ENCODE assay signal across 8 cellular contexts in genomic region chr11:3840289-3840869, GRCh38. TPM values are rescaled to one million over a fixed set of nuclear protein-coding genes. Genes with fewer than 3 reads are reported as not detected.
DNase-seq lines count a peak whose midpoint lies in the region; ATAC-seq, FAIRE-seq and TF ChIP-seq lines count a peak whose summit lies in the region.

No MANE protein-coding gene starts in this region.

- H3K4me3 ChIP-seq in RWPE2 (ENCODE audit: severe bottlenecking) (peak overlapping the region; percentile 98), mammary epithelial cell (replicated peaks in 1 of 3; ENCODE audit: insufficient read depth in 1 of 3, low read depth in 2 of 3, low read length in 3 of 3) (peak overlapping the region; percentile 71 to 78 (median 74)), HepG2 (replicated peaks in 1 of 3; ENCODE audit: insufficient read depth in 1 of 3, low read depth in 2 of 3, low read length in 3 of 3) (peak overlapping the region; percentile 79 to 84 (median 83))

- H3K4me1 ChIP-seq in RWPE2 (ENCODE audit: insufficient read depth, poor library complexity, severe bottlenecking), result peaks cover 10% of the 10 kb centered on the region
- H3K4me1 ChIP-seq in mammary epithelial cell (ENCODE audit: insufficient read depth, low read length), result peaks cover 32% of the 10 kb centered on the region
- H3K4me1 ChIP-seq in HepG2 (ENCODE audit: insufficient read depth, low read length), result peaks cover 50% of the 10 kb centered on the region

- CTCF ChIA-PET in mammary epithelial cell (lab: Charles Lee; ENCODE audit: low non-redundant PET), result interaction anchor here (1.7 kb wide), 1 partner anchor 14 kb away, joined by 7 read pairs; the partner anchor contains the start of gene STIM1
- CTCF ChIA-PET in HepG2 (lab: Yijun Ruan, JAX; ENCODE audit: low intra/inter-chr PET ratio, low total read pairs), result no interaction called here

- H2AFZ ChIP-seq in mammary epithelial cell (ENCODE audit: low read depth, low read length), result peak overlapping the region; percentile 76
- peak overlapping the region; percentile 9 for H2AFZ ChIP-seq in HepG2 (ENCODE audit: low read length)

- in situ Hi-C loops in mammary epithelial cell (cut with MboI; ENCODE audit: low sequenced_read_pairs in 2 of 2) (no loop called here), HepG2 (cut with HindIII; ENCODE audit: extremely low pct_ligation_motif_present, low pct_unique_long_range_greater_than_20kb) (no loop called here)

- TF ChIP-seq EP300 in HepG2 (IDR thresholded peaks at IDR 0.05; ENCODE audit: low read depth in 2 of 2, low read length in 2 of 2) (no peak), HepG2 (CRISPR knock-in tag; IDR thresholded peaks at IDR 0.05; ENCODE audit: borderline replicate concordance) (no peak)

- 4% methylated on average over 8 of the region's 43 CpGs for WGBS in mammary epithelial cell (ENCODE audit: low coverage, missing lambda C conversion rate)
- WGBS in HepG2 (ENCODE audit: low lambda C conversion rate), result 2% methylated on average over 13 of the region's 43 CpGs

- TF ChIP-seq CTCF in RWPE2 (IDR thresholded peaks at IDR 0.05; ENCODE audit: poor library complexity, severe bottlenecking) (no peak), mammary epithelial cell (conservative IDR thresholded peaks at IDR 0.05 in 1 of 2, IDR thresholded peaks at IDR 0.05 in 1 of 2; ENCODE audit: extremely low read depth in 1 of 2, insufficient read depth in 1 of 2, low read depth in 1 of 2, low read length in 2 of 2) (no peak), HepG2 (CRISPR knock-in tag; IDR thresholded peaks at IDR 0.05) (no peak)

- H3K27ac ChIP-seq in RWPE2 (ENCODE audit: poor library complexity, severe bottlenecking), result peak overlapping the region; percentile 83
- H3K27ac ChIP-seq in mammary epithelial cell (ENCODE audit: insufficient read depth, low read depth, low read length), result peak overlapping the region; percentile 48
- peak overlapping the region; percentile 61 for H3K27ac ChIP-seq in HepG2 (ENCODE audit: extremely low read length, insufficient read depth, low read length)
- peak overlapping the region; percentile 98 for H3K27ac ChIP-seq in substantia nigra (ENCODE audit: low read depth, low read length, poor library complexity, severe bottlenecking)

- no peaks in the 10 kb centered on the region for H4K20me1 ChIP-seq in mammary epithelial cell (ENCODE audit: insufficient read depth, low read length)
- peaks cover 5% of the 10 kb centered on the region; the same call in 1 of the 2 replicates for H4K20me1 ChIP-seq in HepG2 (ENCODE audit: insufficient read depth, low read length)

- ATAC-seq in RWPE2 (ENCODE audit: low read depth) (peak; percentile 43), HepG2 (peak; percentile 67)
- no peak for ATAC-seq in activated CD4-positive, CD25-positive, alpha-beta regulatory T cell treated with anti-CD3 and anti-CD28 coated beads, Interleukin-2, amount 50 U/mL, for 24 hours

- H3K4me2 ChIP-seq in mammary epithelial cell (ENCODE audit: insufficient read depth, low read depth, low read length), result peak overlapping the region; percentile 89
- H3K4me2 ChIP-seq in HepG2 (ENCODE audit: low read depth, low read length), result peak overlapping the region; percentile 97

- BruUV-seq in mammary epithelial cell (replicated peaks; lab: Mats Ljungman, UMichigan) (no TSS peak), HepG2 (replicated peaks; lab: Mats Ljungman, UMichigan) (no TSS peak)

- H3K36me3 ChIP-seq in RWPE2 (ENCODE audit: low read depth) (peaks cover 8% of the 10 kb centered on the region), mammary epithelial cell (ENCODE audit: insufficient read depth, low read length) (no peaks in the 10 kb centered on the region), HepG2 (replicated peaks in 1 of 2; ENCODE audit: control insufficient read depth in 1 of 2, insufficient read depth in 2 of 2, low read length in 2 of 2) (no peaks in the 10 kb centered on the region; a peak in 1 of 5 replicates)

- H3K9ac ChIP-seq in mammary epithelial cell (ENCODE audit: insufficient read depth, low read length), result peak overlapping the region; percentile 80
- peak overlapping the region; percentile 73 for H3K9ac ChIP-seq in HepG2 (ENCODE audit: insufficient read depth, low read depth, low read length)

- H3K9me3 ChIP-seq in RWPE2 (ENCODE audit: severe bottlenecking) (no peaks in the 10 kb centered on the region), mammary epithelial cell (replicated peaks; ENCODE audit: insufficient read depth, low read length) (no peaks in the 10 kb centered on the region), HepG2 (ENCODE audit: low read length) (no peaks in the 10 kb centered on the region)

- no peak for TF ChIP-seq RAD21 in HepG2 (CRISPR knock-in tag; IDR thresholded peaks at IDR 0.05)

- dilution Hi-C loops in mammary epithelial cell (cut with HindIII; ENCODE audit: low sequenced_read_pairs), result loop anchor here (5.0 kb wide), 1 partner anchor 72 kb away; no protein-coding TSS in a partner anchor

- no peak for TF ChIP-seq POLR2A in HepG2 (IDR thresholded peaks at IDR 0.05; ENCODE audit: insufficient read depth in 1 of 2, low read depth in 2 of 2, low read length in 2 of 2)

- H3K27me3 ChIP-seq in RWPE2 (ENCODE audit: insufficient read depth, poor library complexity, severe bottlenecking) (no peaks in the 10 kb centered on the region), mammary epithelial cell (ENCODE audit: insufficient read depth, low read length) (no peaks in the 10 kb centered on the region), HepG2 (ENCODE audit: control insufficient read depth in 1 of 2, insufficient read depth in 2 of 2, low read length in 2 of 2) (no peaks in the 10 kb centered on the region; a peak in 1 of 5 replicates)

- intact Hi-C loops in mammary epithelial cell (cut with micrococcal nuclease), result loop anchor here (2.0 kb wide), 1 partner anchor 232 kb away; no protein-coding TSS in a partner anchor
- intact Hi-C loops in HepG2 (cut with micrococcal nuclease; ENCODE audit: unreplicated experiment), result loop anchor here (2.0 kb wide), 2 partner anchors 14 to 32 kb away; partner anchors contain the start of genes PGAP2 and STIM1

- peak; percentile 45 for DNase-seq in NK-92 treated with Interleukin-12 subunit alpha and Interleukin-12 subunit beta, amount 100 ng/mL, for 24 hours (lab: John Stamatoyannopoulos, UW)
- DNase-seq in NK-92 (lab: John Stamatoyannopoulos, UW; ENCODE audit: unreplicated experiment), result no peak
- no peak for DNase-seq in RWPE2 (ENCODE audit: low spot score)
- no peak for DNase-seq in mammary epithelial cell
- DNase-seq in HepG2 (ENCODE audit: low spot score), result no peak
- DNase-seq in substantia nigra (lab: John Stamatoyannopoulos, UW), result peak in 6 of 49 donors; percentile 16 to 81 (median 46)
- DNase-seq in activated CD4-positive, CD25-positive, alpha-beta regulatory T cell treated with anti-CD3 and anti-CD28 coated beads, Interleukin-2, amount 50 U/mL, for 72 hours, result no peak

- POLR2A ChIA-PET in HepG2 (lab: Yijun Ruan, JAX), result interaction anchor here (0.5 to 4.8 kb wide), 7 partner anchors 9 to 213 kb away, joined by 3 to 42 read pairs (median 6); partner anchors contain the start of genes NUP98, PGAP2 and STIM1

- peaks cover 54% of the 10 kb centered on the region for H3K79me2 ChIP-seq in mammary epithelial cell (ENCODE audit: insufficient read depth, low read length)
- H3K79me2 ChIP-seq in HepG2 (ENCODE audit: insufficient read depth, low read length), result peaks cover 23% of the 10 kb centered on the region

- no peak for FAIRE-seq in HepG2 (lab: Jason Lieb, UNC)

RNA-seq across cellular contexts. Expression of gene RHOG, which starts 0.4 kb away (rescaled TPM):
- total RNA-seq in mammary epithelial cell (10 to 100 TPM; 11.5 to 61.4 TPM), HepG2 (2016; rRNA removed; fragmentation: Illumina TruSeq; extraction: Trizol) (7.7 TPM in 2 replicates)
- polyA plus RNA-seq in mammary epithelial cell (92.3 TPM), HepG2 (2011; rRNA removed) (23.4 and 27.1 TPM in 2 replicates)
- polyA minus RNA-seq in mammary epithelial cell, result 107 TPM
- 2.6 and 3.6 TPM in 2 replicates for total RNA-seq in HepG2 (2016; cell fraction: cytosol; rRNA removed; fragmentation: Illumina TruSeq; extraction: Trizol; ENCODE audit: low read depth)
- 5.8 and 6.8 TPM in 2 replicates for total RNA-seq in HepG2 (2016; cell fraction: insoluble cytoplasmic fraction; rRNA removed; fragmentation: Illumina TruSeq; extraction: Trizol)
- total RNA-seq in HepG2 (2016; cell fraction: membrane; rRNA removed; fragmentation: Illumina TruSeq; extraction: Trizol), result 5.8 and 7.4 TPM in 2 replicates
- 5.9 and 6.2 TPM in 2 replicates for total RNA-seq in HepG2 (2016; cell fraction: nucleus; rRNA removed; fragmentation: Illumina TruSeq; extraction: Trizol)
- 28.2 and 39.4 TPM in 2 replicates for polyA plus RNA-seq in HepG2 (2011; cell fraction: cytosol; rRNA removed)
- polyA plus RNA-seq in HepG2 (2011; cell fraction: nucleus; rRNA removed), result 16.2 and 18.8 TPM in 2 replicates
- 15.8 and 27.4 TPM in 2 replicates for polyA plus RNA-seq in HepG2 (2012)
- polyA plus RNA-seq in HepG2 (2016; cell fraction: cytosol; fragmentation: Illumina TruSeq; extraction: Trizol; ENCODE audit: low read depth), result 9.6 and 10.7 TPM in 2 replicates
- polyA plus RNA-seq in HepG2 (2016; cell fraction: insoluble cytoplasmic fraction; fragmentation: Illumina TruSeq; extraction: Trizol; ENCODE audit: low read depth), result 21.0 and 25.0 TPM in 2 replicates
- 18.5 and 19.3 TPM in 2 replicates for polyA plus RNA-seq in HepG2 (2016; cell fraction: membrane; fragmentation: Illumina TruSeq; extraction: Trizol; ENCODE audit: low read depth)
- polyA plus RNA-seq in HepG2 (2016; cell fraction: nucleus; fragmentation: Illumina TruSeq; extraction: Trizol; ENCODE audit: insufficient read depth, low read depth), result 22.3 and 26.4 TPM in 2 replicates
- 83.5 and 114 TPM in 2 replicates for polyA minus RNA-seq in HepG2 (2011; rRNA and poly(A)+ RNA removed; ENCODE audit: low replicate concordance)
- polyA minus RNA-seq in HepG2 (2011; cell fraction: cytosol; rRNA and poly(A)+ RNA removed), result 21.8 and 27.6 TPM in 2 replicates
- polyA minus RNA-seq in HepG2 (2011; cell fraction: nucleus; rRNA and poly(A)+ RNA removed), result 11.5 and 17.4 TPM in 2 replicates

RNA-seq across cellular contexts. Expression of gene STIM1, which starts 15.1 kb away (rescaled TPM):
- total RNA-seq in mammary epithelial cell (10 to 100 TPM; 57.0 to 74.0 TPM), HepG2 (2016; rRNA removed; fragmentation: Illumina TruSeq; extraction: Trizol) (16.3 and 19.2 TPM in 2 replicates)
- polyA plus RNA-seq in mammary epithelial cell (45.2 TPM), HepG2 (2011; rRNA removed) (28.5 and 33.3 TPM in 2 replicates)
- polyA minus RNA-seq in mammary epithelial cell, result 74.4 TPM
- total RNA-seq in HepG2 (2016; cell fraction: cytosol; rRNA removed; fragmentation: Illumina TruSeq; extraction: Trizol; ENCODE audit: low read depth), result 4.1 and 5.8 TPM in 2 replicates
- total RNA-seq in HepG2 (2016; cell fraction: insoluble cytoplasmic fraction; rRNA removed; fragmentation: Illumina TruSeq; extraction: Trizol), result 10.3 and 20.0 TPM in 2 replicates
- total RNA-seq in HepG2 (2016; cell fraction: membrane; rRNA removed; fragmentation: Illumina TruSeq; extraction: Trizol), result 9.1 and 11.2 TPM in 2 replicates
- 32.4 and 32.5 TPM in 2 replicates for total RNA-seq in HepG2 (2016; cell fraction: nucleus; rRNA removed; fragmentation: Illumina TruSeq; extraction: Trizol)
- 25.0 and 31.9 TPM in 2 replicates for polyA plus RNA-seq in HepG2 (2011; cell fraction: cytosol; rRNA removed)
- polyA plus RNA-seq in HepG2 (2011; cell fraction: nucleus; rRNA removed), result 53.3 and 57.1 TPM in 2 replicates
- polyA plus RNA-seq in HepG2 (2012), result 41.4 and 42.4 TPM in 2 replicates
- 2.6 TPM in 2 replicates for polyA plus RNA-seq in HepG2 (2016; cell fraction: cytosol; fragmentation: Illumina TruSeq; extraction: Trizol; ENCODE audit: low read depth)
- 10.3 and 12.6 TPM in 2 replicates for polyA plus RNA-seq in HepG2 (2016; cell fraction: insoluble cytoplasmic fraction; fragmentation: Illumina TruSeq; extraction: Trizol; ENCODE audit: low read depth)
- 7.0 and 7.4 TPM in 2 replicates for polyA plus RNA-seq in HepG2 (2016; cell fraction: membrane; fragmentation: Illumina TruSeq; extraction: Trizol; ENCODE audit: low read depth)
- 37.7 and 37.8 TPM in 2 replicates for polyA plus RNA-seq in HepG2 (2016; cell fraction: nucleus; fragmentation: Illumina TruSeq; extraction: Trizol; ENCODE audit: insufficient read depth, low read depth)
- polyA minus RNA-seq in HepG2 (2011; rRNA and poly(A)+ RNA removed; ENCODE audit: low replicate concordance), result 46.4 and 107 TPM in 2 replicates
- 35.8 and 57.5 TPM in 2 replicates for polyA minus RNA-seq in HepG2 (2011; cell fraction: cytosol; rRNA and poly(A)+ RNA removed)
- polyA minus RNA-seq in HepG2 (2011; cell fraction: nucleus; rRNA and poly(A)+ RNA removed), result 43.4 and 64.5 TPM in 2 replicates

RNA-seq across cellular contexts. Expression of gene PGAP2, which starts 32.0 kb away (rescaled TPM):
- total RNA-seq in mammary epithelial cell (10 to 100 TPM; 20.3 to 36.4 TPM), HepG2 (2016; rRNA removed; fragmentation: Illumina TruSeq; extraction: Trizol) (16.8 and 21.5 TPM in 2 replicates)
- polyA plus RNA-seq in mammary epithelial cell (45.2 TPM), HepG2 (2011; rRNA removed) (46.8 and 47.8 TPM in 2 replicates)
- 74.2 TPM for polyA minus RNA-seq in mammary epithelial cell
- 20.3 and 25.5 TPM in 2 replicates for total RNA-seq in HepG2 (2016; cell fraction: cytosol; rRNA removed; fragmentation: Illumina TruSeq; extraction: Trizol; ENCODE audit: low read depth)
- 17.1 and 19.6 TPM in 2 replicates for total RNA-seq in HepG2 (2016; cell fraction: insoluble cytoplasmic fraction; rRNA removed; fragmentation: Illumina TruSeq; extraction: Trizol)
- total RNA-seq in HepG2 (2016; cell fraction: membrane; rRNA removed; fragmentation: Illumina TruSeq; extraction: Trizol), result 36.5 and 42.1 TPM in 2 replicates
- 16.9 and 22.3 TPM in 2 replicates for total RNA-seq in HepG2 (2016; cell fraction: nucleus; rRNA removed; fragmentation: Illumina TruSeq; extraction: Trizol)
- polyA plus RNA-seq in HepG2 (2011; cell fraction: cytosol; rRNA removed), result 34.6 and 41.7 TPM in 2 replicates
- polyA plus RNA-seq in HepG2 (2011; cell fraction: nucleus; rRNA removed), result 70.5 and 72.6 TPM in 2 replicates
- polyA plus RNA-seq in HepG2 (2012), result 17.5 and 20.8 TPM in 2 replicates
- 42.7 and 51.8 TPM in 2 replicates for polyA plus RNA-seq in HepG2 (2016; cell fraction: cytosol; fragmentation: Illumina TruSeq; extraction: Trizol; ENCODE audit: low read depth)
- 29.8 and 30.5 TPM in 2 replicates for polyA plus RNA-seq in HepG2 (2016; cell fraction: insoluble cytoplasmic fraction; fragmentation: Illumina TruSeq; extraction: Trizol; ENCODE audit: low read depth)
- 58.5 and 61.9 TPM in 2 replicates for polyA plus RNA-seq in HepG2 (2016; cell fraction: membrane; fragmentation: Illumina TruSeq; extraction: Trizol; ENCODE audit: low read depth)
- 62.7 and 64.3 TPM in 2 replicates for polyA plus RNA-seq in HepG2 (2016; cell fraction: nucleus; fragmentation: Illumina TruSeq; extraction: Trizol; ENCODE audit: insufficient read depth, low read depth)
- polyA minus RNA-seq in HepG2 (2011; rRNA and poly(A)+ RNA removed; ENCODE audit: low replicate concordance), result 72.3 and 77.1 TPM in 2 replicates
- 15.6 and 19.4 TPM in 2 replicates for polyA minus RNA-seq in HepG2 (2011; cell fraction: cytosol; rRNA and poly(A)+ RNA removed)
- polyA minus RNA-seq in HepG2 (2011; cell fraction: nucleus; rRNA and poly(A)+ RNA removed), result 9.1 and 11.2 TPM in 2 replicates

RNA-seq across cellular contexts. Expression of gene NUP98, which starts 43.0 kb away (rescaled TPM):
- total RNA-seq in mammary epithelial cell, result 100 to 1,000 TPM in 1 of 2 donors, 10 to 100 TPM in 1; 73.6 to 108 TPM
- 105 TPM for polyA plus RNA-seq in mammary epithelial cell
- 493 TPM for polyA minus RNA-seq in mammary epithelial cell
- total RNA-seq in HepG2 (2016; rRNA removed; fragmentation: Illumina TruSeq; extraction: Trizol), result 85.3 and 126 TPM in 2 replicates
- total RNA-seq in HepG2 (2016; cell fraction: cytosol; rRNA removed; fragmentation: Illumina TruSeq; extraction: Trizol; ENCODE audit: low read depth), result 43.1 and 51.6 TPM in 2 replicates
- 89.3 and 123 TPM in 2 replicates for total RNA-seq in HepG2 (2016; cell fraction: insoluble cytoplasmic fraction; rRNA removed; fragmentation: Illumina TruSeq; extraction: Trizol)
- total RNA-seq in HepG2 (2016; cell fraction: membrane; rRNA removed; fragmentation: Illumina TruSeq; extraction: Trizol), result 26.3 and 32.0 TPM in 2 replicates
- 76.7 and 93.4 TPM in 2 replicates for total RNA-seq in HepG2 (2016; cell fraction: nucleus; rRNA removed; fragmentation: Illumina TruSeq; extraction: Trizol)
- polyA plus RNA-seq in HepG2 (2011; rRNA removed), result 73.6 and 76.6 TPM in 2 replicates
- polyA plus RNA-seq in HepG2 (2011; cell fraction: cytosol; rRNA removed), result 69.6 and 79.5 TPM in 2 replicates
- polyA plus RNA-seq in HepG2 (2011; cell fraction: nucleus; rRNA removed), result 104 and 106 TPM in 2 replicates
- polyA plus RNA-seq in HepG2 (2012), result 30.9 and 40.3 TPM in 2 replicates
- polyA plus RNA-seq in HepG2 (2016; cell fraction: cytosol; fragmentation: Illumina TruSeq; extraction: Trizol; ENCODE audit: low read depth), result 3.7 and 4.0 TPM in 2 replicates
- polyA plus RNA-seq in HepG2 (2016; cell fraction: insoluble cytoplasmic fraction; fragmentation: Illumina TruSeq; extraction: Trizol; ENCODE audit: low read depth), result 75.4 and 87.3 TPM in 2 replicates
- polyA plus RNA-seq in HepG2 (2016; cell fraction: membrane; fragmentation: Illumina TruSeq; extraction: Trizol; ENCODE audit: low read depth), result 7.2 and 10.0 TPM in 2 replicates
- 69.6 and 70.2 TPM in 2 replicates for polyA plus RNA-seq in HepG2 (2016; cell fraction: nucleus; fragmentation: Illumina TruSeq; extraction: Trizol; ENCODE audit: insufficient read depth, low read depth)
- 297 and 701 TPM in 2 replicates for polyA minus RNA-seq in HepG2 (2011; rRNA and poly(A)+ RNA removed; ENCODE audit: low replicate concordance)
- 83.2 and 92.9 TPM in 2 replicates for polyA minus RNA-seq in HepG2 (2011; cell fraction: cytosol; rRNA and poly(A)+ RNA removed)
- polyA minus RNA-seq in HepG2 (2011; cell fraction: nucleus; rRNA and poly(A)+ RNA removed), result 87.9 and 109 TPM in 2 replicates

Comparison
In these comparisons a context has a peak if more than half of its experiments do, and no peak if none do; other contexts are left out.
1. ATAC-seq: peak in RWPE2 (single experiment) and HepG2 (single experiment); none in activated CD4-positive, CD25-positive, alpha-beta regulatory T cell treated with anti-CD3 and anti-CD28 coated beads, Interleukin-2, amount 50 U/mL, for 24 hours (0 of 2).
2. H3K27ac ChIP-seq: peak in every context shown above with its lines; median percentile 98 in substantia nigra; 83 in RWPE2; 61 in HepG2; 48 in mammary epithelial cell.
3. Peak in every context shown above with its lines, with median percentiles within 50 percentile points of each other: H3K4me3 ChIP-seq.